Comparison of ENCODE assay signal across 14 cellular contexts in genomic region chr1:108704501-108704900, GRCh38. TPM values are rescaled to one million over a fixed set of nuclear protein-coding genes. Genes with fewer than 3 reads are reported as not detected.
A peak's percentile ranks its signal among the peaks of the same experiment; 100 is the strongest.
DNase-seq lines count a peak whose midpoint lies in the region; ATAC-seq, FAIRE-seq and TF ChIP-seq lines count a peak whose summit lies in the region.
"Had no signal": no experiment of that assay in that cellular context is flagged by ENCODE, and none has a peak within 500 bp of the region (broad histone marks: within the 10 kb centered on the region; RNA-seq: fewer than 3 reads in every experiment).

No MANE protein-coding gene starts in this region.

- CTCF ChIA-PET in endothelial cell of umbilical vein (lab: Charles Lee) = interaction anchor here (1.1 to 2.9 kb wide), 8 partner anchors 10 to 144 kb away, joined by 3 to 7 read pairs (median 4); partner anchors contain the start of genes EEIG2 and PRPF38B

- H3K4me2 ChIP-seq in endothelial cell of umbilical vein (ENCODE audit: insufficient read depth, low read length) = peak overlapping the region; percentile 54
- H3K4me2 ChIP-seq: BLaER1 had no signal

- DNase-seq in activated T-cell treated with anti-CD3 and anti-CD28 coated beads, Interleukin-2, amount 50 U/mL, for 72 hours = peak in 1 of 2 donors; percentile 8
- DNase-seq in activated T-cell treated with anti-CD3 and anti-CD28 coated beads, Interleukin-2, amount 50 U/mL, for 1 hour = no peak
- DNase-seq in SJCRH30 (peak in 1 of 2 experiments; percentile 50), endothelial cell of umbilical vein (ENCODE audit: low read depth, low spot score) (peak; percentile 66), skeletal muscle cell (ENCODE audit: low read depth) (peak; percentile 63), NCI-H2029 (lab: John Stamatoyannopoulos, UW) (no peak), NCI-H1105 treated with DMSO at 0.1 percent for 48 hours (lab: John Stamatoyannopoulos, UW) (no peak), SKM-1 treated with dmso at 0.1 percent for 144 hours (lab: John Stamatoyannopoulos, UW; ENCODE audit: unreplicated experiment) (no peak)
- DNase-seq: NCI-H526 treated with DMSO at 0.1 percent for 48 hours; sigmoid colon; stimulated activated naive B cell treated with anti-CD40 and anti-IgM and Interleukin-4, amounts not matched to agents 10 μg/mL and 1 μg/mL and 100 μg/mL, for 72 hours had no signal

- H3K36me3 Mint-ChIP-seq in activated T-cell treated with anti-CD3 and anti-CD28 coated beads, Interleukin-2, amount 50 U/mL, for 72 hours (ENCODE audit: insufficient read depth in 2 of 2) = peaks cover 6 to 12% of the 10 kb centered on the region in 2 donors

- peak overlapping the region in 1 of 2 donors; percentile 60 for H3K4me3 Mint-ChIP-seq in activated T-cell treated with anti-CD3 and anti-CD28 coated beads, Interleukin-2, amount 50 U/mL, for 72 hours
- H3K4me3 Mint-ChIP-seq: stimulated activated naive B cell treated with anti-CD40 and anti-IgM and Interleukin-4, amounts not matched to agents 10 μg/mL and 1 μg/mL and 100 μg/mL, for 72 hours had no signal

- no peak overlapping the region for H2AFZ ChIP-seq in endothelial cell of umbilical vein (ENCODE audit: low read depth, low read length)

- H4K20me1 ChIP-seq in endothelial cell of umbilical vein (replicated peaks; ENCODE audit: control insufficient read depth, extremely low read depth, insufficient read depth, low read length) = no peaks in the 10 kb centered on the region

- H3K9ac ChIP-seq in endothelial cell of umbilical vein (replicated peaks; ENCODE audit: extremely low read depth, insufficient read depth, low read length) = no peak overlapping the region
- H3K9ac ChIP-seq: BLaER1 had no signal

- H3K4me1 Mint-ChIP-seq in activated T-cell treated with anti-CD3 and anti-CD28 coated beads, Interleukin-2, amount 50 U/mL, for 72 hours (ENCODE audit: low read depth) = peaks cover 36% of the 10 kb centered on the region

- no peaks in the 10 kb centered on the region for H3K79me2 ChIP-seq in endothelial cell of umbilical vein (ENCODE audit: control insufficient read depth, insufficient read depth, low read length)

- H3K36me3 ChIP-seq in SJCRH30 (peaks cover 27% of the 10 kb centered on the region), endothelial cell of umbilical vein (ENCODE audit: control insufficient read depth in 2 of 2, extremely low read depth in 1 of 2, insufficient read depth in 2 of 2, low read length in 2 of 2) (peaks cover 5 to 9% of the 10 kb centered on the region in 2 experiments)

- peak; percentile 87 for FAIRE-seq in endothelial cell of umbilical vein (lab: Jason Lieb, UNC)
- FAIRE-seq: H1 had no signal

- no peaks in the 10 kb centered on the region for H3K9me3 ChIP-seq in SJCRH30 (replicated peaks)
- no peaks in the 10 kb centered on the region for H3K9me3 ChIP-seq in endothelial cell of umbilical vein (replicated peaks; ENCODE audit: control insufficient read depth, insufficient read depth, low read length)
- H3K9me3 ChIP-seq: BLaER1, sigmoid colon had no signal

- no peaks in the 10 kb centered on the region for H3K27me3 ChIP-seq in SJCRH30
- H3K27me3 ChIP-seq in endothelial cell of umbilical vein (ENCODE audit: control insufficient read depth in 2 of 2, insufficient read depth in 2 of 2, low read length in 2 of 2) = no peaks in the 10 kb centered on the region
- H3K27me3 ChIP-seq: BLaER1, sigmoid colon had no signal

- no peak for ATAC-seq in activated T-cell treated with anti-CD3 and anti-CD28 coated beads, Interleukin-2, amount 50 U/mL, for 72 hours (replicated peaks in 1 of 2)

- no peak for TF ChIP-seq CTCF in endothelial cell of umbilical vein (IDR thresholded peaks at IDR 0.05; ENCODE audit: extremely low read depth in 1 of 2, insufficient read depth in 1 of 2, low read depth in 1 of 2, low read length in 2 of 2)

- no peaks in the 10 kb centered on the region for H3K9me3 Mint-ChIP-seq in activated T-cell treated with anti-CD3 and anti-CD28 coated beads, Interleukin-2, amount 50 U/mL, for 72 hours
- H3K9me3 Mint-ChIP-seq: stimulated activated naive B cell treated with anti-CD40 and anti-IgM and Interleukin-4, amounts not matched to agents 10 μg/mL and 1 μg/mL and 100 μg/mL, for 72 hours had no signal

- dilution Hi-C loops in endothelial cell of umbilical vein (cut with MboI; ENCODE audit: extremely low pct_ligation_motif_present, low sequenced_read_pairs) = no loop called here

- peak overlapping the region; percentile 7; the same call in 1 of the 2 replicates for H3K27ac ChIP-seq in SJCRH30
- no peak overlapping the region for H3K27ac ChIP-seq in endothelial cell of umbilical vein (ENCODE audit: insufficient read depth, low read depth, low read length)
- H3K27ac ChIP-seq: BLaER1, sigmoid colon had no signal

- H3K9me1 ChIP-seq in endothelial cell of umbilical vein (replicated peaks; ENCODE audit: control insufficient read depth, extremely low read depth, insufficient read depth, low read length) = no peaks in the 10 kb centered on the region

- H3K4me3 ChIP-seq in SJCRH30 = no peak overlapping the region
- H3K4me3 ChIP-seq in endothelial cell of umbilical vein (replicated peaks in 1 of 3; ENCODE audit: insufficient read depth in 1 of 3, low read depth in 1 of 3, low read length in 3 of 3) = no peak overlapping the region
- no peak overlapping the region for H3K4me3 ChIP-seq in skeletal muscle cell (ENCODE audit: low read depth, low read length)
- H3K4me3 ChIP-seq: BLaER1, sigmoid colon had no signal

- H3K27ac Mint-ChIP-seq in activated T-cell treated with anti-CD3 and anti-CD28 coated beads, Interleukin-2, amount 50 U/mL, for 72 hours = peak overlapping the region; percentile 80

- H3K4me1 ChIP-seq in SJCRH30 (peaks cover 6% of the 10 kb centered on the region; the same call in 1 of the 2 replicates), endothelial cell of umbilical vein (ENCODE audit: control insufficient read depth, extremely low read depth, insufficient read depth, low read length) (peaks cover 12% of the 10 kb centered on the region)
- H3K4me1 ChIP-seq: BLaER1 had no signal

- no peak for TF ChIP-seq POLR2A in endothelial cell of umbilical vein (IDR thresholded peaks at IDR 0.05; ENCODE audit: low read depth, low read length)

- H3K27me3 Mint-ChIP-seq in activated T-cell treated with anti-CD3 and anti-CD28 coated beads, Interleukin-2, amount 50 U/mL, for 72 hours (ENCODE audit: low read depth) = no peaks in the 10 kb centered on the region
- H3K27me3 Mint-ChIP-seq: stimulated activated naive B cell treated with anti-CD40 and anti-IgM and Interleukin-4, amounts not matched to agents 10 μg/mL and 1 μg/mL and 100 μg/mL, for 72 hours had no signal

- no TSS peak for BruUV-seq in endothelial cell of umbilical vein (replicated peaks; lab: Mats Ljungman, UMichigan)

- intact Hi-C loops in endothelial cell of umbilical vein (cut with micrococcal nuclease) = no loop called here

- POLR2A ChIA-PET in endothelial cell of umbilical vein (lab: Charles Lee) = interaction anchor here (2.2 kb wide), 1 partner anchor 12 kb away, joined by 8 read pairs; the partner anchor contains the start of gene PRPF38B

RNA-seq across cellular contexts. Expression of gene FNDC7, which starts 8.2 kb away (rescaled TPM):
- total RNA-seq in activated T-cell treated with anti-CD3 and anti-CD28 coated beads, Interleukin-2, amount 50 U/mL, for 72 hours = under 1 TPM; 0.14 to 0.26 TPM
- 0.04 and 0.08 TPM in 2 replicates for total RNA-seq in SJCRH30 (2014; rRNA removed; shearing (Covaris generic))
- not detected in 2 replicates for total RNA-seq in endothelial cell of umbilical vein
- not detected in 2 replicates for polyA plus RNA-seq in endothelial cell of umbilical vein
- polyA plus RNA-seq in endothelial cell of umbilical vein (2011; cell fraction: cytosol; rRNA removed) = not detected in 2 replicates
- polyA plus RNA-seq in endothelial cell of umbilical vein (2011; cell fraction: nucleus; rRNA removed) = 0.05 and 0.10 TPM in 2 replicates
- not detected in 2 replicates for polyA plus RNA-seq in endothelial cell of umbilical vein (2012)
- polyA minus RNA-seq in endothelial cell of umbilical vein = 0.49 TPM in 1 of 2 replicates, not detected in the other
- polyA minus RNA-seq in endothelial cell of umbilical vein (2011; cell fraction: cytosol; rRNA and poly(A)+ RNA removed) = 0.31 TPM
- 0.29 TPM in 1 of 2 replicates, not detected in the other for polyA minus RNA-seq in endothelial cell of umbilical vein (2011; cell fraction: nucleus; rRNA and poly(A)+ RNA removed)
- total RNA-seq: lower leg skin, sigmoid colon had no signal
- polyA plus RNA-seq: sigmoid colon had no signal

RNA-seq across cellular contexts. Expression of gene PRPF38B, which starts 12.4 kb away (rescaled TPM):
- total RNA-seq in activated T-cell treated with anti-CD3 and anti-CD28 coated beads, Interleukin-2, amount 50 U/mL, for 72 hours = 10 to 100 TPM; 86.3 to 87.4 TPM
- 30.9 and 43.5 TPM in 2 replicates for total RNA-seq in SJCRH30 (2014; rRNA removed; shearing (Covaris generic))
- 40.5 and 46.6 TPM in 2 replicates for total RNA-seq in endothelial cell of umbilical vein
- polyA plus RNA-seq in endothelial cell of umbilical vein = 15.2 and 19.3 TPM in 2 replicates
- 9.8 and 13.9 TPM in 2 replicates for polyA plus RNA-seq in endothelial cell of umbilical vein (2011; cell fraction: cytosol; rRNA removed)
- 64.8 and 104 TPM in 2 replicates for polyA plus RNA-seq in endothelial cell of umbilical vein (2011; cell fraction: nucleus; rRNA removed)
- polyA plus RNA-seq in endothelial cell of umbilical vein (2012) = 24.5 and 31.4 TPM in 2 replicates
- polyA minus RNA-seq in endothelial cell of umbilical vein = 34.3 and 37.9 TPM in 2 replicates
- 18.5 TPM for polyA minus RNA-seq in endothelial cell of umbilical vein (2011; cell fraction: cytosol; rRNA and poly(A)+ RNA removed)
- 85.6 and 94.1 TPM in 2 replicates for polyA minus RNA-seq in endothelial cell of umbilical vein (2011; cell fraction: nucleus; rRNA and poly(A)+ RNA removed)

RNA-seq across cellular contexts. Expression of gene STXBP3, which starts 42.0 kb away (rescaled TPM):
- total RNA-seq in activated T-cell treated with anti-CD3 and anti-CD28 coated beads, Interleukin-2, amount 50 U/mL, for 72 hours = 10 to 100 TPM; 45.0 to 45.5 TPM
- 38.4 and 38.6 TPM in 2 replicates for total RNA-seq in SJCRH30 (2014; rRNA removed; shearing (Covaris generic))
- total RNA-seq in endothelial cell of umbilical vein = 37.2 and 44.1 TPM in 2 replicates
- polyA plus RNA-seq in endothelial cell of umbilical vein = 4.8 and 9.4 TPM in 2 replicates
- polyA plus RNA-seq in endothelial cell of umbilical vein (2011; cell fraction: cytosol; rRNA removed) = 13.5 and 14.9 TPM in 2 replicates
- 28.4 and 50.2 TPM in 2 replicates for polyA plus RNA-seq in endothelial cell of umbilical vein (2011; cell fraction: nucleus; rRNA removed)
- 33.0 and 37.5 TPM in 2 replicates for polyA plus RNA-seq in endothelial cell of umbilical vein (2012)
- 8.0 and 11.6 TPM in 2 replicates for polyA minus RNA-seq in endothelial cell of umbilical vein
- 11.7 TPM for polyA minus RNA-seq in endothelial cell of umbilical vein (2011; cell fraction: cytosol; rRNA and poly(A)+ RNA removed)
- polyA minus RNA-seq in endothelial cell of umbilical vein (2011; cell fraction: nucleus; rRNA and poly(A)+ RNA removed) = 24.4 and 38.1 TPM in 2 replicates

RNA-seq across cellular contexts. Expression of gene HENMT1, which starts 43.6 kb away (rescaled TPM):
- total RNA-seq in activated T-cell treated with anti-CD3 and anti-CD28 coated beads, Interleukin-2, amount 50 U/mL, for 72 hours = 10 to 100 TPM; 21.1 to 25.1 TPM
- not detected in 2 replicates for total RNA-seq in SJCRH30 (2014; rRNA removed; shearing (Covaris generic))
- total RNA-seq in endothelial cell of umbilical vein = 3.8 and 4.4 TPM in 2 replicates
- 3.2 and 4.5 TPM in 2 replicates for polyA plus RNA-seq in endothelial cell of umbilical vein
- polyA plus RNA-seq in endothelial cell of umbilical vein (2011; cell fraction: cytosol; rRNA removed) = 4.4 and 4.6 TPM in 2 replicates
- 3.9 and 4.4 TPM in 2 replicates for polyA plus RNA-seq in endothelial cell of umbilical vein (2011; cell fraction: nucleus; rRNA removed)
- 2.9 and 5.1 TPM in 2 replicates for polyA plus RNA-seq in endothelial cell of umbilical vein (2012)
- polyA minus RNA-seq in endothelial cell of umbilical vein = 1.6 and 2.2 TPM in 2 replicates
- polyA minus RNA-seq in endothelial cell of umbilical vein (2011; cell fraction: cytosol; rRNA and poly(A)+ RNA removed) = 9.4 TPM
- 0.91 and 1.1 TPM in 2 replicates for polyA minus RNA-seq in endothelial cell of umbilical vein (2011; cell fraction: nucleus; rRNA and poly(A)+ RNA removed)

Comparison
In these comparisons a context has a peak if more than half of its experiments do, and no peak if none do; other contexts are left out.
1. DNase-seq: peak in endothelial cell of umbilical vein (single experiment) and skeletal muscle cell (single experiment); none in activated T-cell treated with anti-CD3 and anti-CD28 coated beads, Interleukin-2, amount 50 U/mL, for 1 hour (single experiment), NCI-H2029 (single experiment), NCI-H1105 treated with DMSO at 0.1 percent for 48 hours (single experiment) and SKM-1 treated with dmso at 0.1 percent for 144 hours (single experiment).